14 cellular contexts compared by ENCODE assay signal in genomic region chr11:48098024-48098423, GRCh38.
DNase-seq lines count a peak whose midpoint lies in the region; FAIRE-seq and TF ChIP-seq lines count a peak whose summit lies in the region.
"Had no signal": no experiment of that assay in that cellular context is flagged by ENCODE, and none has a peak within 500 bp of the region (broad histone marks: within the 10 kb centered on the region; RNA-seq: fewer than 3 reads in every experiment).

No MANE protein-coding gene starts in this region.

- peak overlapping the region; percentile 69 for H3K27ac Mint-ChIP-seq in activated naive CD4-positive, alpha-beta T cell treated with anti-CD3 and anti-CD28 coated beads for 36 hours
- peak overlapping the region; percentile 72 for H3K27ac Mint-ChIP-seq in activated T-helper 2 cell treated with anti-CD3 and anti-CD28 coated beads, Interferon-gamma antibody, Interleukin-2, Interleukin-4, amounts not matched to agents 10 μg/mL and 5 μg/mL and 100 μg/mL, durations not matched to agents 14 hours and 24 hours and 36 hours
- no peak overlapping the region for H3K27ac Mint-ChIP-seq in osteocyte (ENCODE audit: unreplicated experiment)
- H3K27ac Mint-ChIP-seq: CD8-positive, alpha-beta T cell had no signal

- H3K27me3 Mint-ChIP-seq in activated naive CD4-positive, alpha-beta T cell treated with anti-CD3 and anti-CD28 coated beads for 36 hours (ENCODE audit: low read depth): no peaks in the 10 kb centered on the region
- no peaks in the 10 kb centered on the region for H3K27me3 Mint-ChIP-seq in activated T-helper 2 cell treated with anti-CD3 and anti-CD28 coated beads, Interferon-gamma antibody, Interleukin-2, Interleukin-4, amounts not matched to agents 10 μg/mL and 5 μg/mL and 100 μg/mL, durations not matched to agents 14 hours and 24 hours and 36 hours (ENCODE audit: low read depth)
- H3K27me3 Mint-ChIP-seq in osteocyte (ENCODE audit: unreplicated experiment): no peaks in the 10 kb centered on the region

- intact Hi-C loops in activated naive CD4-positive, alpha-beta T cell treated with anti-CD3 and anti-CD28 coated beads for 36 hours (cut with micrococcal nuclease): no loop called here
- intact Hi-C loops in activated T-helper 2 cell treated with anti-CD3 and anti-CD28 coated beads, Interferon-gamma antibody, Interleukin-2, Interleukin-4, amounts not matched to agents 10 μg/mL and 5 μg/mL and 100 μg/mL, durations not matched to agents 14 hours and 24 hours and 36 hours (cut with micrococcal nuclease): no loop called here

- CTCF ChIA-PET in activated naive CD4-positive, alpha-beta T cell treated with anti-CD3 and anti-CD28 coated beads for 36 hours (lab: Charles Lee): interaction anchor here (1.0 to 1.2 kb wide), 2 partner anchors 10 to 11 kb away, joined by 4 read pairs; no protein-coding TSS in a partner anchor

- TF ChIP-seq EP300 in Ishikawa (IDR thresholded peaks at IDR 0.05; ENCODE audit: borderline replicate concordance): no peak

- H3K4me3 Mint-ChIP-seq in activated naive CD4-positive, alpha-beta T cell treated with anti-CD3 and anti-CD28 coated beads for 36 hours: no peak overlapping the region
- no peak overlapping the region for H3K4me3 Mint-ChIP-seq in activated T-helper 2 cell treated with anti-CD3 and anti-CD28 coated beads, Interferon-gamma antibody, Interleukin-2, Interleukin-4, amounts not matched to agents 10 μg/mL and 5 μg/mL and 100 μg/mL, durations not matched to agents 14 hours and 24 hours and 36 hours (ENCODE audit: low read depth)
- H3K4me3 Mint-ChIP-seq in osteocyte (ENCODE audit: unreplicated experiment): no peak overlapping the region
- H3K4me3 Mint-ChIP-seq: CD8-positive, alpha-beta T cell had no signal

- peaks cover 62% of the 10 kb centered on the region for H3K4me1 Mint-ChIP-seq in activated naive CD4-positive, alpha-beta T cell treated with anti-CD3 and anti-CD28 coated beads for 36 hours (ENCODE audit: low read depth)
- H3K4me1 Mint-ChIP-seq in activated T-helper 2 cell treated with anti-CD3 and anti-CD28 coated beads, Interferon-gamma antibody, Interleukin-2, Interleukin-4, amounts not matched to agents 10 μg/mL and 5 μg/mL and 100 μg/mL, durations not matched to agents 14 hours and 24 hours and 36 hours (ENCODE audit: low read depth): peaks cover 62% of the 10 kb centered on the region
- peaks cover 19% of the 10 kb centered on the region for H3K4me1 Mint-ChIP-seq in osteocyte (ENCODE audit: unreplicated experiment)

- no peaks in the 10 kb centered on the region for H3K36me3 Mint-ChIP-seq in activated naive CD4-positive, alpha-beta T cell treated with anti-CD3 and anti-CD28 coated beads for 36 hours (ENCODE audit: low read depth)
- peaks cover 16% of the 10 kb centered on the region for H3K36me3 Mint-ChIP-seq in activated T-helper 2 cell treated with anti-CD3 and anti-CD28 coated beads, Interferon-gamma antibody, Interleukin-2, Interleukin-4, amounts not matched to agents 10 μg/mL and 5 μg/mL and 100 μg/mL, durations not matched to agents 14 hours and 24 hours and 36 hours (ENCODE audit: low read depth)
- H3K36me3 Mint-ChIP-seq in osteocyte (ENCODE audit: unreplicated experiment): no peaks in the 10 kb centered on the region
- H3K36me3 Mint-ChIP-seq: CD8-positive, alpha-beta T cell had no signal

- no peak for FAIRE-seq in urothelium cell line (lab: Jason Lieb, UNC)
- FAIRE-seq: GM19239 had no signal

- no peak for DNase-seq in activated naive CD4-positive, alpha-beta T cell treated with anti-CD3 and anti-CD28 coated beads for 36 hours
- DNase-seq in activated naive CD4-positive, alpha-beta T cell treated with Interleukin-2 at 50 U/mL for 16 hours: no peak
- no peak for DNase-seq in activated T-helper 2 cell treated with anti-CD3 and anti-CD28 coated beads, Interferon-gamma antibody, Interleukin-2, Interleukin-4, amounts not matched to agents 10 μg/mL and 5 μg/mL and 100 μg/mL, durations not matched to agents 14 hours and 24 hours and 36 hours (ENCODE audit: low spot score)
- DNase-seq in osteocyte (ENCODE audit: extremely low spot score, unreplicated experiment): peak; percentile 23
- DNase-seq in stimulated activated CD4-positive, alpha-beta T cell treated with anti-CD3 and anti-CD28 coated beads, Interleukin-2, amount 100 ng/mL, for 24 hours: no peak
- no peak for DNase-seq in urothelium cell line (ENCODE audit: low spot score)
- DNase-seq in NCI-H526 (lab: John Stamatoyannopoulos, UW): no peak
- DNase-seq: CD8-positive, alpha-beta T cell; NCI-H1417 treated with DMSO at 0.1 percent for 48 hours; NCI-H1930; NCI-H2171; NCI-H446 had no signal

- no peaks in the 10 kb centered on the region for H3K9me3 Mint-ChIP-seq in activated naive CD4-positive, alpha-beta T cell treated with anti-CD3 and anti-CD28 coated beads for 36 hours
- no peaks in the 10 kb centered on the region for H3K9me3 Mint-ChIP-seq in activated T-helper 2 cell treated with anti-CD3 and anti-CD28 coated beads, Interferon-gamma antibody, Interleukin-2, Interleukin-4, amounts not matched to agents 10 μg/mL and 5 μg/mL and 100 μg/mL, durations not matched to agents 14 hours and 24 hours and 36 hours
- H3K9me3 Mint-ChIP-seq in osteocyte (ENCODE audit: unreplicated experiment): no peaks in the 10 kb centered on the region
- H3K9me3 Mint-ChIP-seq: CD8-positive, alpha-beta T cell had no signal

- no peak for TF ChIP-seq CTCF in osteocyte (IDR thresholded peaks at IDR 0.05)

- no peak for TF ChIP-seq RAD21 in Ishikawa (IDR thresholded peaks at IDR 0.05; ENCODE audit: low read depth)

TF ChIP-seq in Ishikawa, 13 proteins besides CTCF, POLR2A, EP300 and RAD21:
- no peak for TF ChIP-seq TAF1 (IDR thresholded peaks at IDR 0.05; ENCODE audit: low read depth)
- TF ChIP-seq REST (IDR thresholded peaks at IDR 0.05; ENCODE audit: low read depth): peak; percentile 68
